In the genomic region with DNA sequence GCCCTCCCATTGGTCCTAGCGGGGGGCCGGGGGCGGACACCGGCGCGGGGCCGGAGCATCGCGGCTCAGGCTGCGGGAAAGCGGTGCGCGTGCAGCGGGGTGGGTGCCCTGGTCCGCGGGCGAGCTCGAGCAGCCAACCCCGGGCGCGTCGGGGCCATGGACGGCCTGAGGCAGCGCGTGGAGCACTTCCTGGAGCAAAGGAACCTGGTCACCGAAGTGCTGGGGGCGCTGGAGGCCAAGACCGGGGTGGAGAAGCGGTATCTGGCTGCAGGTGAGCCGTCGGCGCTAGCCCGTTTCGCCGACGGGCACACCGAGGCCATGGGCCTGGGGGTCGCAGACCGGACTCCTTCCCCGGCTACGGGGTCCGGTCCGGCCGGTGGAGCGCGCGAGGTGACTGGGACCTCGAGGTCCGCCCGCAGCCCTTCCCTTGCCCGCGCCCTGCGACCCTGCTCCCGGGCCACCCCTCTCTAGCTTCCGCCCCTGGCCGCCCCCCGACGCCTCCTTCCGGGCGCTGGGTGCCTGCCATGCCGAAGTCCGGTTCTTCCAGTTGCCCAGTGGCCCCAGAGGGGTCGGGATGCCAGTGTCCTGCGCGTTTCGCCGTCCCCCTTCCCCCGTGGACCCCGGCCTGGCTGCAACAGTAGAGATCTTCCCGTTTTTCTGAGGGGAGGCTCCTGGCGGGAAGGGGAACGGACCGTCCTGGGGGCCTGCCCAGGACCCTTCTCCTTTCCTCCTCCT, we compare ENCODE assay signal across 8 cellular contexts. TPM values are rescaled to one million over a fixed set of nuclear protein-coding genes. Genes with fewer than 3 reads are reported as not detected.
DNase-seq lines count a peak whose midpoint lies in the region; ATAC-seq, FAIRE-seq and TF ChIP-seq lines count a peak whose summit lies in the region.

TSS of gene REEP6 (plus strand) at position 68 of the 735 bp plus-strand sequence. CDS start at position 157, 89 bp downstream.

- H3K36me3 ChIP-seq in DND-41 (ENCODE audit: insufficient read depth, low read length) = no peaks in the 10 kb centered on the region
- no peaks in the 10 kb centered on the region for H3K36me3 ChIP-seq in PC-3 (ENCODE audit: low read depth, low read length)
- H3K36me3 ChIP-seq in pancreas = no peaks in the 10 kb centered on the region

- H3K27me3 ChIP-seq in DND-41 (ENCODE audit: insufficient read depth, low read length, poor library complexity) (no peaks in the 10 kb centered on the region), PC-3 (ENCODE audit: low read length) (no peaks in the 10 kb centered on the region), pancreas (no peaks in the 10 kb centered on the region)

- H3K79me2 ChIP-seq in DND-41 (ENCODE audit: insufficient read depth, low read length) (no peaks in the 10 kb centered on the region), PC-3 (ENCODE audit: low read length) (0 out of 2 replicates have a peak, but pooled peaks cover 3% of the 10 kb centered on the region)

- in situ Hi-C loops in GM13976 (cut with MboI; ENCODE audit: low sequenced_read_pairs, unreplicated experiment) = no loop called here

- peak within 1 kb of the TSS; percentile 77 for H3K27ac ChIP-seq in DND-41 (ENCODE audit: low read length)
- H3K27ac ChIP-seq in PC-3 (ENCODE audit: low read length) = no peak within 1 kb of the TSS
- H3K27ac ChIP-seq in pancreas = peak within 1 kb of the TSS; percentile 61 to 81 (median 72)

- 1 to 2% methylated on average over 41 to 73 of the region's 73 CpGs for WGBS in pancreas, 2 donors

- CTCF ChIA-PET in PC-3 (lab: Charles Lee) = interaction anchor here (0.6 to 1.0 kb wide), 2 partner anchors 20 to 255 kb away, joined by 3 to 4 read pairs; no protein-coding TSS in a partner anchor

- H3K4me3 ChIP-seq in DND-41 (ENCODE audit: low read depth in 1 of 2, low read length in 2 of 2) (peak within 1 kb of the TSS; percentile 43 to 61; a peak in 3 of 4 replicates), PC-3 (ENCODE audit: low read length) (peak within 1 kb of the TSS; percentile 76), epithelial cell of proximal tubule (ENCODE audit: low read depth, low read length) (peak within 1 kb of the TSS; percentile 68), pancreas (peak within 1 kb of the TSS; percentile 41 to 66 (median 51))

- BruUV-seq in PC-3 (replicated peaks; lab: Mats Ljungman, UMichigan) = no TSS peak

- no peak for FAIRE-seq in pancreas (lab: Jason Lieb, UNC)

- DNase-seq in DND-41 (no peak), PC-3 (no peak), epithelial cell of proximal tubule (ENCODE audit: low read depth) (no peak), pancreas (peak in 2 of 6 donors; percentile 55 to 86), NCI-H1092 treated with DMSO at 0.1 percent for 48 hours (lab: John Stamatoyannopoulos, UW) (no peak), GM13976 (ENCODE audit: low spot score) (no peak)
- DNase-seq in activated effector memory CD4-positive, alpha-beta T cell treated with Interleukin-2 at 50 U/mL for 16 hours = no peak

- POLR2A ChIA-PET in PC-3 (lab: Charles Lee; ENCODE audit: unreplicated experiment) = no interaction called here

- H3K4me1 ChIP-seq in DND-41 (ENCODE audit: insufficient read depth, low read length) (peaks cover 29% of the 10 kb centered on the region), PC-3 (ENCODE audit: insufficient read depth, low read length) (peaks cover 12% of the 10 kb centered on the region), pancreas (peaks cover 0 to 24% (median 12%) of the 10 kb centered on the region in 3 donors)

- H2AFZ ChIP-seq in DND-41 (ENCODE audit: low read depth, low read length) (peak within 1 kb of the TSS; percentile 78), PC-3 (ENCODE audit: low read length) (peak within 1 kb of the TSS; percentile 93)

- H4K20me1 ChIP-seq in DND-41 (ENCODE audit: insufficient read depth, low read length) = no peaks in the 10 kb centered on the region
- H4K20me1 ChIP-seq in PC-3 (ENCODE audit: low read length) = no peaks in the 10 kb centered on the region

- H3F3A ChIP-seq in PC-3 (ENCODE audit: low read length, unreplicated experiment) = no peaks in the 10 kb centered on the region

- TF ChIP-seq CTCF in DND-41 (IDR thresholded peaks at IDR 0.05; ENCODE audit: borderline replicate concordance, extremely low read depth, low read length, poor library complexity, severe bottlenecking) = no peak
- no peak for TF ChIP-seq CTCF in PC-3 (conservative IDR thresholded peaks at IDR 0.05; ENCODE audit: low read depth, low read length)
- no peak for TF ChIP-seq CTCF in epithelial cell of proximal tubule (conservative IDR thresholded peaks at IDR 0.05; ENCODE audit: low read depth, low read length)
- no peak for TF ChIP-seq CTCF in pancreas (IDR thresholded peaks at IDR 0.05)
- TF ChIP-seq CTCF in GM13976 (IDR thresholded peaks at IDR 0.05; ENCODE audit: borderline replicate concordance, control extremely low read depth, extremely low read depth, insufficient read depth, missing control alignments) = no peak

- H3K9me3 ChIP-seq in DND-41 (ENCODE audit: insufficient read depth, low read length, severe bottlenecking) (no peaks in the 10 kb centered on the region), PC-3 (ENCODE audit: low read length) (no peaks in the 10 kb centered on the region), pancreas (no peaks in the 10 kb centered on the region)

- H3K4me2 ChIP-seq in DND-41 (ENCODE audit: insufficient read depth, low read length) (peak within 1 kb of the TSS; percentile 85), PC-3 (ENCODE audit: low read length) (peak within 1 kb of the TSS; percentile 92)

- intact Hi-C loops in PC-3 (cut with micrococcal nuclease) = no loop called here
- intact Hi-C loops in pancreas (cut with DNase I) = no loop called here

- ATAC-seq in DND-41 (ENCODE audit: insufficient read depth, low read depth) (no peak), PC-3 (no peak), pancreas (no peak), HG02678 (IDR thresholded peaks at IDR 0.05; ENCODE audit: unreplicated experiment) (no peak)

- no peaks in the 10 kb centered on the region for H3K9me2 ChIP-seq in PC-3 (replicated peaks; ENCODE audit: low read length)

- H3K9ac ChIP-seq in DND-41 (ENCODE audit: low read depth, low read length) (peak within 1 kb of the TSS; percentile 71), PC-3 (ENCODE audit: low read length) (peak within 1 kb of the TSS; percentile 67)

RNA-seq across cellular contexts. Expression of gene REEP6, which starts in this region (rescaled TPM):
- total RNA-seq in PC-3 (2014; rRNA removed) (27.2 and 34.7 TPM in 2 replicates), epithelial cell of proximal tubule (3.8 and 4.8 TPM in 2 replicates), pancreas (10 to 100 TPM; 12.6 to 22.0 (median 16.9) TPM)
- polyA plus RNA-seq in pancreas = 10 to 100 TPM; 14.5 to 24.1 TPM
